Comparison of ENCODE assay signal across 2 cellular contexts in the genomic region with DNA sequence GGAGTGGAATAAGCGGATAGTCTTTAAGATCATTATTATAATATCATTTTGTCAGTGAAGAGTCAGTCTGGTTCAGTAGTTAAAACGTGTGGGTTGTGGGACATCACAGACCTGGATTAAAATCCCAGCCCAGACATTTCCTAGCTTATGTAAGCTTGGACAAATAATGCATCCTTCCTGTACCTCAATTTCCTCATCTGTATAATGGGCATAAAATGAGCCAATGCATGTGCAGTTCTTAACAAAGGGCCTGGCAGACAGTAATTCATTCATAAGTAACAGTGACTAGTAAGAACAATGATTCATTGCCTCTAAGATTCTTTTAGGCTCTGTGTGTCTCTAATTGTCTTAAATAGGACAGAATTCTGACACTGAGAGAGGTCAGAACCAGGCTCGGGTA.
TF ChIP-seq lines count a peak whose summit lies in the region.

No MANE protein-coding gene starts in this region.

TF ChIP-seq in HepG2, 621 proteins besides CTCF, POLR2A, EP300 and RAD21:
- TF ChIP-seq TEAD3 (CRISPR knock-in tag; optimal IDR thresholded peaks at IDR 0.05; ENCODE audit: borderline replicate concordance) (no peak), ZNF629 (CRISPR knock-in tag; conservative IDR thresholded peaks at IDR 0.05) (peak; percentile 34; the same call in 1 of the 2 replicates)

TF ChIP-seq in K562, 482 proteins besides CTCF, POLR2A, EP300 and RAD21:
- TF ChIP-seq SAFB2 (IDR thresholded peaks at IDR 0.05; ENCODE audit: borderline replicate concordance, low read depth, low read length, severe bottlenecking) (no peak), MCM5 (IDR thresholded peaks at IDR 0.05; ENCODE audit: low read depth) (no peak), CBX3 (IDR thresholded peaks at IDR 0.05; ENCODE audit: borderline replicate concordance in 1 of 2, low read length in 2 of 2) (no peak), BCOR (IDR thresholded peaks at IDR 0.05) (peak; percentile 76), CBFA2T3 (IDR thresholded peaks at IDR 0.05) (no peak), PHB2 (IDR thresholded peaks at IDR 0.05; ENCODE audit: low read depth) (no peak), KDM1A (IDR thresholded peaks at IDR 0.05) (peak; percentile 36 to 40; a peak in 2 of 4 replicates), RBM25 (IDR thresholded peaks at IDR 0.05; ENCODE audit: low read depth, low read length, severe bottlenecking) (peak; percentile 91), YY1 (IDR thresholded peaks at IDR 0.05; ENCODE audit: borderline replicate concordance in 1 of 3, control insufficient read depth in 1 of 3, extremely low read depth in 1 of 3, insufficient read depth in 3 of 3, insufficient read length in 1 of 3, insufficient replicate concordance in 2 of 3, low read depth in 1 of 3, low read length in 2 of 3) (no peak), SMARCA5 (IDR thresholded peaks at IDR 0.05) (0 out of 2 replicates have a peak, but pooled peaks have one; percentile 14), ADNP (tag; IDR thresholded peaks at IDR 0.05) (0 out of 2 replicates have a peak, but pooled peaks have one; percentile 64), ARID1B (IDR thresholded peaks at IDR 0.05) (no peak), ZNF224 (CRISPR knock-in tag; IDR thresholded peaks at IDR 0.05) (no peak), CEBPG (CRISPR knock-in tag; IDR thresholded peaks at IDR 0.05) (no peak), CEBPG (tag; conservative IDR thresholded peaks at IDR 0.05 in 1 of 2, IDR thresholded peaks at IDR 0.05 in 1 of 2) (no peak)
- TF ChIP-seq, protein P1, sequence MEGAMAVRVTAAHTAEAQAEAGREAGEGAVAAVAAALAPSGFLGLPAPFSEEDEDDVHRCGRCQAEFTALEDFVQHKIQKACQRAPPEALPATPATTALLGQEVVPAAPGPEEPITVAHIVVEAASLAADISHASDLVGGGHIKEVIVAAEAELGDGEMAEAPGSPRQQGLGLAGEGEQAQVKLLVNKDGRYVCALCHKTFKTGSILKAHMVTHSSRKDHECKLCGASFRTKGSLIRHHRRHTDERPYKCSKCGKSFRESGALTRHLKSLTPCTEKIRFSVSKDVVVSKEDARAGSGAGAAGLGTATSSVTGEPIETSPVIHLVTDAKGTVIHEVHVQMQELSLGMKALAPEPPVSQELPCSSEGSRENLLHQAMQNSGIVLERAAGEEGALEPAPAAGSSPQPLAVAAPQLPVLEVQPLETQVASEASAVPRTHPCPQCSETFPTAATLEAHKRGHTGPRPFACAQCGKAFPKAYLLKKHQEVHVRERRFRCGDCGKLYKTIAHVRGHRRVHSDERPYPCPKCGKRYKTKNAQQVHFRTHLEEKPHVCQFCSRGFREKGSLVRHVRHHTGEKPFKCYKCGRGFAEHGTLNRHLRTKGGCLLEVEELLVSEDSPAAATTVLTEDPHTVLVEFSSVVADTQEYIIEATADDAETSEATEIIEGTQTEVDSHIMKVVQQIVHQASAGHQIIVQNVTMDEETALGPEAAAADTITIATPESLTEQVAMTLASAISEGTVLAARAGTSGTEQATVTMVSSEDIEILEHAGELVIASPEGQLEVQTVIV (CRISPR knock-in tag; IDR thresholded peaks at IDR 0.05; ENCODE audit: borderline replicate concordance) = no peak
- TF ChIP-seq, protein P2, sequence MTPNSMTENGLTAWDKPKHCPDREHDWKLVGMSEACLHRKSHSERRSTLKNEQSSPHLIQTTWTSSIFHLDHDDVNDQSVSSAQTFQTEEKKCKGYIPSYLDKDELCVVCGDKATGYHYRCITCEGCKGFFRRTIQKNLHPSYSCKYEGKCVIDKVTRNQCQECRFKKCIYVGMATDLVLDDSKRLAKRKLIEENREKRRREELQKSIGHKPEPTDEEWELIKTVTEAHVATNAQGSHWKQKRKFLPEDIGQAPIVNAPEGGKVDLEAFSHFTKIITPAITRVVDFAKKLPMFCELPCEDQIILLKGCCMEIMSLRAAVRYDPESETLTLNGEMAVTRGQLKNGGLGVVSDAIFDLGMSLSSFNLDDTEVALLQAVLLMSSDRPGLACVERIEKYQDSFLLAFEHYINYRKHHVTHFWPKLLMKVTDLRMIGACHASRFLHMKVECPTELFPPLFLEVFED (CRISPR knock-in tag; conservative IDR thresholded peaks at IDR 0.05) = no peak
- TF ChIP-seq, protein P3, sequence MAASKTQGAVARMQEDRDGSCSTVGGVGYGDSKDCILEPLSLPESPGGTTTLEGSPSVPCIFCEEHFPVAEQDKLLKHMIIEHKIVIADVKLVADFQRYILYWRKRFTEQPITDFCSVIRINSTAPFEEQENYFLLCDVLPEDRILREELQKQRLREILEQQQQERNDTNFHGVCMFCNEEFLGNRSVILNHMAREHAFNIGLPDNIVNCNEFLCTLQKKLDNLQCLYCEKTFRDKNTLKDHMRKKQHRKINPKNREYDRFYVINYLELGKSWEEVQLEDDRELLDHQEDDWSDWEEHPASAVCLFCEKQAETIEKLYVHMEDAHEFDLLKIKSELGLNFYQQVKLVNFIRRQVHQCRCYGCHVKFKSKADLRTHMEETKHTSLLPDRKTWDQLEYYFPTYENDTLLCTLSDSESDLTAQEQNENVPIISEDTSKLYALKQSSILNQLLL (CRISPR knock-in tag; IDR thresholded peaks at IDR 0.05; ENCODE audit: borderline replicate concordance) = no peak
- TF ChIP-seq, protein P4, sequence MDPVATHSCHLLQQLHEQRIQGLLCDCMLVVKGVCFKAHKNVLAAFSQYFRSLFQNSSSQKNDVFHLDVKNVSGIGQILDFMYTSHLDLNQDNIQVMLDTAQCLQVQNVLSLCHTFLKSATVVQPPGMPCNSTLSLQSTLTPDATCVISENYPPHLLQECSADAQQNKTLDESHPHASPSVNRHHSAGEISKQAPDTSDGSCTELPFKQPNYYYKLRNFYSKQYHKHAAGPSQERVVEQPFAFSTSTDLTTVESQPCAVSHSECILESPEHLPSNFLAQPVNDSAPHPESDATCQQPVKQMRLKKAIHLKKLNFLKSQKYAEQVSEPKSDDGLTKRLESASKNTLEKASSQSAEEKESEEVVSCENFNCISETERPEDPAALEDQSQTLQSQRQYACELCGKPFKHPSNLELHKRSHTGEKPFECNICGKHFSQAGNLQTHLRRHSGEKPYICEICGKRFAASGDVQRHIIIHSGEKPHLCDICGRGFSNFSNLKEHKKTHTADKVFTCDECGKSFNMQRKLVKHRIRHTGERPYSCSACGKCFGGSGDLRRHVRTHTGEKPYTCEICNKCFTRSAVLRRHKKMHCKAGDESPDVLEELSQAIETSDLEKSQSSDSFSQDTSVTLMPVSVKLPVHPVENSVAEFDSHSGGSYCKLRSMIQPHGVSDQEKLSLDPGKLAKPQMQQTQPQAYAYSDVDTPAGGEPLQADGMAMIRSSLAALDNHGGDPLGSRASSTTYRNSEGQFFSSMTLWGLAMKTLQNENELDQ (CRISPR knock-in tag; IDR thresholded peaks at IDR 0.05; ENCODE audit: borderline replicate concordance) = no peak
